Comparison of ENCODE assay signal across 17 cellular contexts in genomic region chr16:68764866-68765265, GRCh38. TPM values are rescaled to one million over a fixed set of nuclear protein-coding genes. Genes with fewer than 3 reads are reported as not detected.
A peak's percentile ranks its signal among the peaks of the same experiment; 100 is the strongest.
DNase-seq lines count a peak whose midpoint lies in the region; ATAC-seq and TF ChIP-seq lines count a peak whose summit lies in the region.
"Had no signal": no experiment of that assay in that cellular context is flagged by ENCODE, and none has a peak within 500 bp of the region (broad histone marks: within the 10 kb centered on the region; RNA-seq: fewer than 3 reads in every experiment).

No MANE protein-coding gene starts in this region.

- H2BK12ac ChIP-seq in trophoblast cell (ENCODE audit: low read length), result no peak overlapping the region

- no peaks in the 10 kb centered on the region for H3K9me3 ChIP-seq in HUES64 (ENCODE audit: insufficient read depth, low read depth, low read length)
- no peaks in the 10 kb centered on the region for H3K9me3 ChIP-seq in trophoblast cell (ENCODE audit: insufficient read depth, low read depth, low read length)
- no peaks in the 10 kb centered on the region for H3K9me3 ChIP-seq in vagina
- H3K9me3 ChIP-seq: adrenal gland, neutrophil, Peyer's patch, transverse colon had no signal

- no peak overlapping the region for H3K4me3 ChIP-seq in HUES64 (ENCODE audit: low read length)
- H3K4me3 ChIP-seq in trophoblast cell (ENCODE audit: low read depth, low read length), result no peak overlapping the region
- no peak overlapping the region for H3K4me3 ChIP-seq in coronary artery
- no peak overlapping the region for H3K4me3 ChIP-seq in vagina
- H3K4me3 ChIP-seq: adrenal gland, Peyer's patch, transverse colon had no signal

- peaks cover under 1% of the 10 kb centered on the region for H3K36me3 ChIP-seq in HUES64 (ENCODE audit: insufficient read depth, low read length)
- peaks cover 8% of the 10 kb centered on the region in 2 experiments for H3K36me3 ChIP-seq in trophoblast cell (ENCODE audit: control insufficient read depth in 1 of 2, insufficient read depth in 2 of 2, low read length in 2 of 2)
- H3K36me3 ChIP-seq in vagina, result no peaks in the 10 kb centered on the region
- H3K36me3 ChIP-seq: adrenal gland, neutrophil, Peyer's patch, transverse colon had no signal

- no peak overlapping the region for H2BK120ac ChIP-seq in trophoblast cell (ENCODE audit: insufficient read depth, low read length, poor library complexity)

- H3K9ac ChIP-seq in HUES64 (ENCODE audit: low read depth, low read length) (no peak overlapping the region), trophoblast cell (ENCODE audit: low read length) (no peak overlapping the region)

- H2AK5ac ChIP-seq in trophoblast cell (ENCODE audit: low read length), result no peak overlapping the region

- no peak overlapping the region for H3K23ac ChIP-seq in trophoblast cell (ENCODE audit: low read length)

- intact Hi-C loops in vagina (cut with DNase I), result no loop called here

- TF ChIP-seq CTCF in coronary artery (IDR thresholded peaks at IDR 0.05), result no peak
- no peak for TF ChIP-seq CTCF in vagina (IDR thresholded peaks at IDR 0.05)

- H3K27ac Mint-ChIP-seq in activated T-cell treated with anti-CD3 and anti-CD28 coated beads, Interleukin-2, amount 50 U/mL, for 24 hours, result peak overlapping the region; percentile 14
- peak overlapping the region; percentile 56 for H3K27ac Mint-ChIP-seq in activated naive CD8-positive, alpha-beta T cell treated with anti-CD3 and anti-CD28 coated beads, Interleukin-2, amount 50 U/mL, for 24 hours
- no peak overlapping the region for H3K27ac Mint-ChIP-seq in effector memory CD8-positive, alpha-beta T cell
- H3K27ac Mint-ChIP-seq: memory B cell had no signal

- WGBS in HUES64, result 81% methylated on average over 6 of the region's 8 CpGs
- no CpG with 5 or more reads among the region's 8 CpGs for WGBS in trophoblast cell (ENCODE audit: extremely low coverage, insufficient coverage, insufficient read length)

- no peak overlapping the region for H3K4ac ChIP-seq in trophoblast cell (ENCODE audit: low read depth, low read length)

- no peak overlapping the region for H3K4me2 ChIP-seq in trophoblast cell (ENCODE audit: low read length)

- H3K4me1 Mint-ChIP-seq in activated T-cell treated with anti-CD3 and anti-CD28 coated beads, Interleukin-2, amount 50 U/mL, for 24 hours (ENCODE audit: low read depth), result peaks cover 34% of the 10 kb centered on the region
- H3K4me1 Mint-ChIP-seq in activated naive CD8-positive, alpha-beta T cell treated with anti-CD3 and anti-CD28 coated beads, Interleukin-2, amount 50 U/mL, for 24 hours, result peaks cover 38% of the 10 kb centered on the region
- peaks cover 2 to 4% of the 10 kb centered on the region in 2 donors for H3K4me1 Mint-ChIP-seq in effector memory CD8-positive, alpha-beta T cell (ENCODE audit: low read depth in 2 of 2)

- ATAC-seq in activated naive CD8-positive, alpha-beta T cell treated with anti-CD3 and anti-CD28 coated beads, Interleukin-2, amount 50 U/mL, for 24 hours, result peak; percentile 12
- ATAC-seq in effector memory CD8-positive, alpha-beta T cell (replicated peaks), result no peak

- H3K14ac ChIP-seq in trophoblast cell (ENCODE audit: low read length), result no peak overlapping the region

- DNase-seq in activated T-cell treated with anti-CD3 and anti-CD28 coated beads, Interleukin-2, amount 50 U/mL, for 24 hours, result no peak
- DNase-seq in activated T-cell treated with anti-CD3 and anti-CD28 coated beads for 4 hours, result no peak
- no peak for DNase-seq in activated naive CD8-positive, alpha-beta T cell treated with anti-CD3 and anti-CD28 coated beads, Interleukin-2, amount 50 U/mL, for 24 hours
- peak; percentile 30 to 44 for DNase-seq in trophoblast cell
- DNase-seq in coronary artery (ENCODE audit: low spot score), result no peak
- DNase-seq in effector memory CD8-positive, alpha-beta T cell, result no peak
- DNase-seq in vagina (ENCODE audit: extremely low spot score in 2 of 2), result no peak
- DNase-seq: adrenal gland, Calu3, dermis blood vessel endothelial cell, NCI-H226, Peyer's patch, transverse colon had no signal

- H3K27me3 ChIP-seq in HUES64 (ENCODE audit: insufficient read depth, low read length), result no peaks in the 10 kb centered on the region
- H3K27me3 ChIP-seq in trophoblast cell (ENCODE audit: insufficient read depth, low read length), result no peaks in the 10 kb centered on the region
- H3K27me3 ChIP-seq in vagina, result no peaks in the 10 kb centered on the region
- H3K27me3 ChIP-seq: neutrophil, Peyer's patch, transverse colon had no signal

- H3K27me3 Mint-ChIP-seq in activated T-cell treated with anti-CD3 and anti-CD28 coated beads, Interleukin-2, amount 50 U/mL, for 24 hours, result peaks cover 4% of the 10 kb centered on the region
- H3K27me3 Mint-ChIP-seq in activated naive CD8-positive, alpha-beta T cell treated with anti-CD3 and anti-CD28 coated beads, Interleukin-2, amount 50 U/mL, for 24 hours, result peaks cover 4% of the 10 kb centered on the region
- H3K27me3 Mint-ChIP-seq in effector memory CD8-positive, alpha-beta T cell, result peaks cover 4 to 38% of the 10 kb centered on the region in 2 donors

- no peak for TF ChIP-seq POLR2A in vagina (IDR thresholded peaks at IDR 0.05)

- peaks cover 2% of the 10 kb centered on the region for H3K79me1 ChIP-seq in trophoblast cell (ENCODE audit: low read length)

- no peak overlapping the region for H3K18ac ChIP-seq in trophoblast cell (ENCODE audit: low read length)

- H3K4me3 Mint-ChIP-seq in activated T-cell treated with anti-CD3 and anti-CD28 coated beads, Interleukin-2, amount 50 U/mL, for 24 hours, result no peak overlapping the region
- no peak overlapping the region for H3K4me3 Mint-ChIP-seq in activated naive CD8-positive, alpha-beta T cell treated with anti-CD3 and anti-CD28 coated beads, Interleukin-2, amount 50 U/mL, for 24 hours
- H3K4me3 Mint-ChIP-seq in effector memory CD8-positive, alpha-beta T cell, result no peak overlapping the region
- H3K4me3 Mint-ChIP-seq: memory B cell had no signal

- no peaks in the 10 kb centered on the region for H3K9me3 Mint-ChIP-seq in activated T-cell treated with anti-CD3 and anti-CD28 coated beads, Interleukin-2, amount 50 U/mL, for 24 hours
- H3K9me3 Mint-ChIP-seq in activated naive CD8-positive, alpha-beta T cell treated with anti-CD3 and anti-CD28 coated beads, Interleukin-2, amount 50 U/mL, for 24 hours, result no peaks in the 10 kb centered on the region
- no peaks in the 10 kb centered on the region for H3K9me3 Mint-ChIP-seq in effector memory CD8-positive, alpha-beta T cell
- H3K9me3 Mint-ChIP-seq: memory B cell had no signal

- no peak overlapping the region for H4K91ac ChIP-seq in trophoblast cell (ENCODE audit: low read depth, low read length)

- H2AFZ ChIP-seq in trophoblast cell (ENCODE audit: insufficient read depth, low read length, poor library complexity), result no peak overlapping the region

- H3K27ac ChIP-seq in HUES64 (ENCODE audit: low read depth, low read length) (peak overlapping the region; percentile 94), trophoblast cell (ENCODE audit: low read depth, low read length) (no peak overlapping the region), coronary artery (no peak overlapping the region), vagina (no peak overlapping the region)
- H3K27ac ChIP-seq: adrenal gland, neutrophil, Peyer's patch, transverse colon had no signal

- H3K4me1 ChIP-seq in HUES64 (ENCODE audit: insufficient read depth, low read length) (peaks cover 49% of the 10 kb centered on the region), trophoblast cell (ENCODE audit: control insufficient read depth in 1 of 2, insufficient read depth in 2 of 2, low read length in 2 of 2) (peaks cover 14 to 15% of the 10 kb centered on the region in 2 experiments), vagina (peaks cover 9% of the 10 kb centered on the region)
- H3K4me1 ChIP-seq: adrenal gland, Peyer's patch had no signal

- no peaks in the 10 kb centered on the region for H3K36me3 Mint-ChIP-seq in activated T-cell treated with anti-CD3 and anti-CD28 coated beads, Interleukin-2, amount 50 U/mL, for 24 hours (ENCODE audit: low read depth)
- no peaks in the 10 kb centered on the region for H3K36me3 Mint-ChIP-seq in activated naive CD8-positive, alpha-beta T cell treated with anti-CD3 and anti-CD28 coated beads, Interleukin-2, amount 50 U/mL, for 24 hours (ENCODE audit: low read depth)
- H3K36me3 Mint-ChIP-seq in effector memory CD8-positive, alpha-beta T cell (ENCODE audit: insufficient read depth), result no peaks in the 10 kb centered on the region
- H3K36me3 Mint-ChIP-seq: memory B cell had no signal

- H4K8ac ChIP-seq in trophoblast cell (ENCODE audit: low read depth, low read length), result no peak overlapping the region

- H3K79me2 ChIP-seq in trophoblast cell (ENCODE audit: control insufficient read depth, insufficient read depth, low read length, poor library complexity), result peaks cover 10% of the 10 kb centered on the region

- H4K12ac ChIP-seq in trophoblast cell (ENCODE audit: low read depth, low read length), result no peak overlapping the region

- H2BK5ac ChIP-seq in trophoblast cell (ENCODE audit: low read depth, low read length, poor library complexity), result no peak overlapping the region

RNA-seq across cellular contexts. Expression of gene CDH1, which starts 27.8 kb away (rescaled TPM):
- polyA plus RNA-seq in HUES64 (2013, experiment 1 of 2), result 50.8 TPM
- 48.9 TPM for polyA plus RNA-seq in HUES64 (2013, experiment 2 of 2)
- polyA plus RNA-seq in trophoblast cell (2013), result 212 and 221 TPM in 2 replicates
- total RNA-seq in vagina, result 116 TPM
- total RNA-seq: HT1080 had no signal

Comparison
In these comparisons a context has a peak if more than half of its experiments do, and no peak if none do; other contexts are left out.
1. DNase-seq: peak in trophoblast cell (2 of 2); none in activated T-cell treated with anti-CD3 and anti-CD28 coated beads, Interleukin-2, amount 50 U/mL, for 24 hours (single experiment), activated T-cell treated with anti-CD3 and anti-CD28 coated beads for 4 hours (single experiment), activated naive CD8-positive, alpha-beta T cell treated with anti-CD3 and anti-CD28 coated beads, Interleukin-2, amount 50 U/mL, for 24 hours (single experiment), coronary artery (single experiment), effector memory CD8-positive, alpha-beta T cell (0 of 3) and vagina (0 of 2).
2. H3K27ac Mint-ChIP-seq: peak in activated T-cell treated with anti-CD3 and anti-CD28 coated beads, Interleukin-2, amount 50 U/mL, for 24 hours (single experiment) and activated naive CD8-positive, alpha-beta T cell treated with anti-CD3 and anti-CD28 coated beads, Interleukin-2, amount 50 U/mL, for 24 hours (single experiment); none in effector memory CD8-positive, alpha-beta T cell (0 of 2).